Comparison of ENCODE assay signal across 19 cellular contexts in genomic region chr6:24673625-24674024, GRCh38. TPM values are rescaled to one million over a fixed set of nuclear protein-coding genes. Genes with fewer than 3 reads are reported as not detected.
A peak's percentile ranks its signal among the peaks of the same experiment; 100 is the strongest.
DNase-seq lines count a peak whose midpoint lies in the region; ATAC-seq and TF ChIP-seq lines count a peak whose summit lies in the region.
"Had no signal": no experiment of that assay in that cellular context is flagged by ENCODE, and none has a peak within 500 bp of the region (broad histone marks: within the 10 kb centered on the region; RNA-seq: fewer than 3 reads in every experiment).

No MANE protein-coding gene starts in this region.

- no peak overlapping the region for H3K18ac ChIP-seq in mesenchymal stem cell (ENCODE audit: low read depth in 1 of 2, low read length in 2 of 2)

- no peaks in the 10 kb centered on the region for H3K4me1 ChIP-seq in HEK293 (ENCODE audit: control insufficient read depth, insufficient read depth, low read length)
- peaks cover 0 to 40% (median 19%) of the 10 kb centered on the region in 4 donors for H3K4me1 ChIP-seq in right lobe of liver
- no peaks in the 10 kb centered on the region for H3K4me1 ChIP-seq in mesenchymal stem cell (ENCODE audit: control insufficient read depth, insufficient read depth, low read depth, low read length)

- no peak overlapping the region for H2BK120ac ChIP-seq in mesenchymal stem cell (ENCODE audit: low read depth, low read length)

- H3K79me1 ChIP-seq in mesenchymal stem cell (replicated peaks; ENCODE audit: low read length, poor library complexity, severe bottlenecking): peaks cover 5% of the 10 kb centered on the region

- intact Hi-C loops in right lobe of liver (cut with DNase I): no loop called here

- TF ChIP-seq CTCF in HEK293 (tag by site-specific recombination; IDR thresholded peaks at IDR 0.05) (no peak), right lobe of liver (IDR thresholded peaks at IDR 0.05) (no peak)

- CTCF ChIA-PET in HEK293 (lab: Yijun Ruan, JAX): interaction anchor here (1.5 to 2.7 kb wide), 2 partner anchors 90 to 92 kb away, joined by 3 to 9 read pairs; no protein-coding TSS in a partner anchor

- no peak overlapping the region for H3K4me2 ChIP-seq in mesenchymal stem cell (ENCODE audit: low read length, poor library complexity, severe bottlenecking)
- H3K4me2 ChIP-seq: PC-9 had no signal

- POLR2A ChIA-PET in HEK293 (lab: Yijun Ruan, JAX): no interaction called here

- no peak for TF ChIP-seq POLR2A in right lobe of liver (IDR thresholded peaks at IDR 0.05)

- H3K14ac ChIP-seq in mesenchymal stem cell (ENCODE audit: low read length in 2 of 2): no peak overlapping the region

- no peak overlapping the region for H4K91ac ChIP-seq in mesenchymal stem cell (ENCODE audit: low read length)

- H4K8ac ChIP-seq in mesenchymal stem cell (ENCODE audit: low read length): no peak overlapping the region

- no peak overlapping the region for H2AFZ ChIP-seq in mesenchymal stem cell (ENCODE audit: low read depth, low read length)
- H2AFZ ChIP-seq: PC-9 had no signal

- no peak overlapping the region for H3K9ac ChIP-seq in mesenchymal stem cell (ENCODE audit: low read length)

- H3K27ac ChIP-seq in HEK293 (ENCODE audit: extremely low read depth, low read depth, low read length) (no peak overlapping the region), right lobe of liver (peak overlapping the region in 2 of 3 donors; percentile 59 to 70), mesenchymal stem cell (ENCODE audit: low read length, poor library complexity, severe bottlenecking) (no peak overlapping the region)
- H3K27ac ChIP-seq: PC-9, SK-N-MC had no signal

- H2BK5ac ChIP-seq in mesenchymal stem cell (ENCODE audit: low read depth, low read length, poor library complexity, severe bottlenecking): no peak overlapping the region

- no peak for ATAC-seq in right lobe of liver
- ATAC-seq: T-cell had no signal

- DNase-seq in ELR (ENCODE audit: low read depth) (peak; percentile 30), OCI-M1 (lab: John Stamatoyannopoulos, UW) (peak; percentile 52), right lobe of liver (no peak), C1 segment of cervical spinal cord (lab: John Stamatoyannopoulos, UW) (no peak), mesenchymal stem cell (no peak)
- no peak for DNase-seq in activated T-cell treated with anti-CD3 and anti-CD28 coated beads, Interleukin-2, amount 50 U/mL, for 1 hour
- DNase-seq: CD4-positive, alpha-beta memory T cell; H9; NCI-H1092; NCI-H146; NCI-H2107; NCI-H345; NCI-H526; PC-9; Right ventricle myocardium superior; T-cell; T-helper 9 cell had no signal

- H2BK12ac ChIP-seq in mesenchymal stem cell (ENCODE audit: low read length in 2 of 2): no peak overlapping the region

- H2BK15ac ChIP-seq in mesenchymal stem cell (ENCODE audit: low read depth, poor library complexity, severe bottlenecking): no peak overlapping the region

- no peaks in the 10 kb centered on the region for H3K36me3 ChIP-seq in HEK293 (ENCODE audit: control insufficient read depth in 2 of 2, insufficient read depth in 1 of 2, low read length in 2 of 2)
- H3K36me3 ChIP-seq in right lobe of liver: no peaks in the 10 kb centered on the region
- peaks cover 0 to 6% of the 10 kb centered on the region in 2 experiments for H3K36me3 ChIP-seq in mesenchymal stem cell (ENCODE audit: control insufficient read depth in 1 of 2, insufficient read depth in 2 of 2, low read depth in 1 of 2, low read length in 2 of 2)

- H3K4me3 ChIP-seq in HEK293 (ENCODE audit: low read depth, low read length) (no peak overlapping the region), right lobe of liver (no peak overlapping the region), mesenchymal stem cell (ENCODE audit: insufficient read depth in 1 of 2, low read depth in 1 of 2, low read length in 2 of 2) (no peak overlapping the region)
- H3K4me3 ChIP-seq: PC-9, SK-N-MC had no signal

- H3K27me3 ChIP-seq in right lobe of liver (no peaks in the 10 kb centered on the region), mesenchymal stem cell (ENCODE audit: control insufficient read depth in 1 of 2, insufficient read depth in 1 of 2, low read length in 2 of 2) (no peaks in the 10 kb centered on the region)

- H3K4ac ChIP-seq in mesenchymal stem cell (ENCODE audit: low read depth in 1 of 2, low read length in 2 of 2): no peak overlapping the region

- no peaks in the 10 kb centered on the region for H3K9me3 ChIP-seq in HEK293 (ENCODE audit: control insufficient read depth, insufficient read depth, low read depth, low read length)
- no peaks in the 10 kb centered on the region for H3K9me3 ChIP-seq in right lobe of liver
- H3K9me3 ChIP-seq in mesenchymal stem cell (ENCODE audit: control insufficient read depth, low read length): peaks cover 12% of the 10 kb centered on the region

- H2AK5ac ChIP-seq in mesenchymal stem cell (ENCODE audit: low read length, severe bottlenecking): no peak overlapping the region

- H3K23ac ChIP-seq in mesenchymal stem cell (ENCODE audit: low read length in 2 of 2): no peak overlapping the region

- WGBS in right lobe of liver (ENCODE audit: insufficient coverage, low coverage, low lambda C conversion rate, missing lambda C conversion rate): 64% methylated on average over 2 of the region's 2 CpGs
- no CpG with 5 or more reads among the region's 2 CpGs for WGBS in mesenchymal stem cell

TF ChIP-seq in HEK293, 187 proteins besides CTCF, POLR2A, EP300 and RAD21 (continues in another document):
- TF ChIP-seq ZNF24 (tag by site-specific recombination; IDR thresholded peaks at IDR 0.05) (no peak), ZNF518A (tag by site-specific recombination; conservative IDR thresholded peaks at IDR 0.05; ENCODE audit: low read depth) (peak; percentile 43; the same call in 1 of the 2 replicates), ZNF394 (tag by site-specific recombination; IDR thresholded peaks at IDR 0.05; ENCODE audit: borderline replicate concordance) (no peak), SETDB1 (IDR thresholded peaks at IDR 0.05; ENCODE audit: insufficient read length, low read length) (peak; percentile 99), ZNF558 (tag by site-specific recombination; IDR thresholded peaks at IDR 0.05) (peak; percentile 27; the same call in 1 of the 2 replicates), TRIM28 (IDR thresholded peaks at IDR 0.05; ENCODE audit: borderline replicate concordance, low read length) (peak; percentile 92; the same call in 1 of the 2 replicates), ZNF610 (tag by site-specific recombination; IDR thresholded peaks at IDR 0.05; ENCODE audit: borderline replicate concordance) (peak; percentile 58; the same call in 1 of the 2 replicates), KLF16 (tag by site-specific recombination; IDR thresholded peaks at IDR 0.05) (no peak)

RNA-seq across cellular contexts. Expression of gene ACOT13, which starts 6.7 kb away (rescaled TPM):
- 10 to 100 TPM; 14.0 to 53.6 (median 43.4) TPM for total RNA-seq in right lobe of liver
- polyA plus RNA-seq in mesenchymal stem cell (2013, experiment 1 of 2): 41.0 TPM
- 44.4 TPM for polyA plus RNA-seq in mesenchymal stem cell (2013, experiment 2 of 2)

RNA-seq across cellular contexts. Expression of gene TDP2, which starts 6.9 kb away (rescaled TPM):
- total RNA-seq in right lobe of liver: 10 to 100 TPM; 20.4 to 33.2 (median 24.0) TPM
- polyA plus RNA-seq in mesenchymal stem cell (2013, experiment 1 of 2): 27.2 TPM
- 27.8 TPM for polyA plus RNA-seq in mesenchymal stem cell (2013, experiment 2 of 2)

RNA-seq across cellular contexts. Expression of gene KIAA0319, which starts 27.6 kb away (rescaled TPM):
- total RNA-seq in right lobe of liver: under 1 TPM in 1 of 6 experiments, not detected in 5; 0.02 TPM
- 0.03 TPM for polyA plus RNA-seq in mesenchymal stem cell (2013, experiment 1 of 2)
- polyA plus RNA-seq in mesenchymal stem cell (2013, experiment 2 of 2): 0.03 TPM
- total RNA-seq: Right ventricle myocardium superior had no signal

RNA-seq across cellular contexts. Expression of gene C6orf62, which starts 45.3 kb away (rescaled TPM):
- total RNA-seq in right lobe of liver: 10 to 100 TPM; 31.1 to 58.3 (median 48.7) TPM
- polyA plus RNA-seq in mesenchymal stem cell (2013, experiment 1 of 2): 74.6 TPM
- 75.9 TPM for polyA plus RNA-seq in mesenchymal stem cell (2013, experiment 2 of 2)

Comparison
In these comparisons a context has a peak if more than half of its experiments do, and no peak if none do; other contexts are left out.
1. DNase-seq: peak in ELR (single experiment) and OCI-M1 (single experiment); none in right lobe of liver (0 of 3), C1 segment of cervical spinal cord (0 of 14), activated T-cell treated with anti-CD3 and anti-CD28 coated beads, Interleukin-2, amount 50 U/mL, for 1 hour (single experiment) and mesenchymal stem cell (single experiment).
2. H3K27ac ChIP-seq: peak in right lobe of liver (2 of 3); none in HEK293 (single experiment) and mesenchymal stem cell (single experiment).